8 cellular contexts compared by ENCODE assay signal in the genomic region with DNA sequence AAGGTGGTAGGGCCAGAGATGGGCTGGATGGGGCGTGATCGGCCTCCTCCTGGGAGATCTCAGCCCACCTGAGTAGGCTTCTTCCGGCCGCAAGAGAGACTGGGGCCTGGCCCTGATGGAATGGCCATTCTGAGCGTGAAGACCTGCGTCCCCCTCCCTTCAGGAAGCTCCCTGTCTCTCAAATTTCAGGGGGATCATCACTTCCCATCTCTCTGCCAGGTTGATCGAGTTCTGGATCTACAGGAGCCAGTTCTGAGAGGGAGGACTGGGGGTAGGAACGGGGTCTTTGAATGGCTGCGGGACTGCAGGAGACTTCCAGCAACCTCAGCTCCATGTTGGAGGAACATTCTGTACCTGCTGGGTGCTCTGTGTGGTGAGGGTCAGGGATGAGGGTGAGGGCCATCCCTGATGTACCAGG. TPM values are rescaled to one million over a fixed set of nuclear protein-coding genes. Genes with fewer than 3 reads are reported as not detected.
DNase-seq lines count a peak whose midpoint lies in the region; ATAC-seq and TF ChIP-seq lines count a peak whose summit lies in the region.

No MANE protein-coding gene starts in this region.

- DNase-seq in AG10803 (ENCODE audit: low read depth) (no peak), chondrocyte (ENCODE audit: low spot score) (no peak), natural killer cell (no peak), pons (ENCODE audit: low spot score) (no peak), cerebellum (ENCODE audit: low spot score) (no peak), KBM-7 (no peak)

- H3K4me1 Mint-ChIP-seq in IgD-negative memory B cell (peaks cover 15 to 28% (median 20%) of the 10 kb centered on the region in 3 donors), chondrocyte (ENCODE audit: low read depth) (peaks cover 9% of the 10 kb centered on the region), natural killer cell (peaks cover 0 to 5% of the 10 kb centered on the region in 2 donors)

- H3K9me3 Mint-ChIP-seq in IgD-negative memory B cell = no peaks in the 10 kb centered on the region
- H3K9me3 Mint-ChIP-seq in chondrocyte (ENCODE audit: low read depth) = no peaks in the 10 kb centered on the region
- no peaks in the 10 kb centered on the region for H3K9me3 Mint-ChIP-seq in natural killer cell

- intact Hi-C loops in natural killer cell (cut with micrococcal nuclease) = no loop called here

- in situ Hi-C loops in KBM-7 (cut with MboI; ENCODE audit: low pct_unique_long_range_greater_than_20kb, low sequenced_read_pairs) = no loop called here

- H3K27ac Mint-ChIP-seq in IgD-negative memory B cell (peak overlapping the region; percentile 11 to 87 (median 70)), chondrocyte (ENCODE audit: unreplicated experiment) (no peak overlapping the region), natural killer cell (peak overlapping the region; percentile 71 to 83)

- ATAC-seq in natural killer cell = no peak
- ATAC-seq in GM19452 (IDR thresholded peaks at IDR 0.05; ENCODE audit: unreplicated experiment) = no peak

- peak overlapping the region; percentile 79 to 95 (median 88) for H3K4me3 Mint-ChIP-seq in IgD-negative memory B cell
- peak overlapping the region; percentile 71 for H3K4me3 Mint-ChIP-seq in chondrocyte (ENCODE audit: unreplicated experiment)
- H3K4me3 Mint-ChIP-seq in natural killer cell = peak overlapping the region; percentile 77

- H3K36me3 Mint-ChIP-seq in IgD-negative memory B cell (peaks cover 2% of the 10 kb centered on the region), chondrocyte (ENCODE audit: low read depth) (no peaks in the 10 kb centered on the region), natural killer cell (no peaks in the 10 kb centered on the region)

- H3K27me3 Mint-ChIP-seq in IgD-negative memory B cell (no peaks in the 10 kb centered on the region), chondrocyte (ENCODE audit: low read depth) (no peaks in the 10 kb centered on the region), natural killer cell (ENCODE audit: low read depth in 2 of 2) (no peaks in the 10 kb centered on the region)

- TF ChIP-seq CTCF in AG10803 (conservative IDR thresholded peaks at IDR 0.05; ENCODE audit: low read length) (no peak), chondrocyte (IDR thresholded peaks at IDR 0.05) (no peak), natural killer cell (IDR thresholded peaks at IDR 0.05) (no peak)

- peak overlapping the region; percentile 53 for H3K4me3 ChIP-seq in AG10803 (ENCODE audit: low read length)

RNA-seq across cellular contexts. Expression of a gene that starts 9.3 kb away (rescaled TPM):
- polyA plus RNA-seq in IgD-negative memory B cell = 0.19 TPM
- total RNA-seq in chondrocyte (not detected in 3 replicates), natural killer cell (1 to 10 TPM; 1.1 to 3.2 (median 2.1) TPM), cerebellum (not detected)

RNA-seq across cellular contexts. Expression of a gene that starts 25.9 kb away (rescaled TPM):
- polyA plus RNA-seq in IgD-negative memory B cell = not detected
- not detected in 3 replicates for total RNA-seq in chondrocyte
- not detected for total RNA-seq in natural killer cell
- total RNA-seq in cerebellum = not detected

RNA-seq across cellular contexts. Expression of a gene that starts 26.1 kb away (rescaled TPM):
- polyA plus RNA-seq in IgD-negative memory B cell = 182 TPM
- 54.9 to 59.9 TPM (median 55.0 TPM) in 3 replicates for total RNA-seq in chondrocyte
- 100 to 1,000 TPM in 1 of 3 donors, 10 to 100 TPM in 2; 61.6 to 121 (median 77.2) TPM for total RNA-seq in natural killer cell
- total RNA-seq in cerebellum = 43.9 TPM

RNA-seq across cellular contexts. Expression of a gene that starts 27.1 kb away (rescaled TPM):
- 49.7 TPM for polyA plus RNA-seq in IgD-negative memory B cell
- total RNA-seq in chondrocyte (83.6 to 101 TPM (median 86.9 TPM) in 3 replicates), natural killer cell (10 to 100 TPM; 66.1 to 83.8 (median 78.9) TPM), cerebellum (50.5 TPM)

RNA-seq across cellular contexts. Expression of a gene that starts 35.0 kb away (rescaled TPM):
- 0.36 TPM for polyA plus RNA-seq in IgD-negative memory B cell
- total RNA-seq in chondrocyte (6.0 to 8.1 TPM (median 6.8 TPM) in 3 replicates), natural killer cell (10 to 100 TPM; 18.3 to 49.2 (median 21.4) TPM), cerebellum (16.2 TPM)
